Comparison of ENCODE assay signal across 1 cellular context in genomic region chrX:70042399-70043371, GRCh38.
TF ChIP-seq lines count a peak whose summit lies in the region.

No MANE protein-coding gene starts in this region.

TF ChIP-seq in GM12878, 131 proteins besides CTCF, POLR2A, EP300 and RAD21:
- TF ChIP-seq ELK1 (IDR thresholded peaks at IDR 0.05; ENCODE audit: low read depth, low read length) (no peak), PKNOX1 (IDR thresholded peaks at IDR 0.05) (no peak), ZBTB11 (CRISPR knock-in tag; IDR thresholded peaks at IDR 0.05) (no peak), POU2F2 (IDR thresholded peaks at IDR 0.05; ENCODE audit: borderline replicate concordance, low read depth, low read length) (no peak), MLLT1 (IDR thresholded peaks at IDR 0.05) (no peak), MEF2B (IDR thresholded peaks at IDR 0.05; ENCODE audit: partially characterized antibody, poor library complexity, severe bottlenecking) (no peak)
